In the genomic region with DNA sequence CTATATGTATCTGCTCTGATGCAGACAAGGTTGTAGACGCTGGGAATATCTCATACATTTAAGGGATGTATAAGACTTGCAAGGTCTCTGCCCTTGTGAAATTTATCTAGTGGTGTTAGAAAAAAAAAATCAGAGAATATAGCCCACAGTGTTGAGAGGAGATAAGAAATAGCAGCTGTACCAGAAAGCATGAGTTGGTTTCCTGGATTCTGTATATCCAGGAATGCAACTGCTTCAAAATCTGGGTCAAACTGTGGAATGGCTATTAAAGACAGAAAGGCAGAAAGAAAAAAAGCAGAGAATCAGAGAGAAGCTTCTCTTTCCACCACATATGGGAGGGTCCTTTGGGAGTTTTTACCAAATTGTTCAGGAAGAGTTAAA, we compare ENCODE assay signal across 1 cellular context.
TF ChIP-seq lines count a peak whose summit lies in the region.

No MANE protein-coding gene starts in this region.

TF ChIP-seq in liver, 16 proteins besides CTCF, POLR2A, EP300 and RAD21 (continued from another document):
- TF ChIP-seq, protein P1, sequence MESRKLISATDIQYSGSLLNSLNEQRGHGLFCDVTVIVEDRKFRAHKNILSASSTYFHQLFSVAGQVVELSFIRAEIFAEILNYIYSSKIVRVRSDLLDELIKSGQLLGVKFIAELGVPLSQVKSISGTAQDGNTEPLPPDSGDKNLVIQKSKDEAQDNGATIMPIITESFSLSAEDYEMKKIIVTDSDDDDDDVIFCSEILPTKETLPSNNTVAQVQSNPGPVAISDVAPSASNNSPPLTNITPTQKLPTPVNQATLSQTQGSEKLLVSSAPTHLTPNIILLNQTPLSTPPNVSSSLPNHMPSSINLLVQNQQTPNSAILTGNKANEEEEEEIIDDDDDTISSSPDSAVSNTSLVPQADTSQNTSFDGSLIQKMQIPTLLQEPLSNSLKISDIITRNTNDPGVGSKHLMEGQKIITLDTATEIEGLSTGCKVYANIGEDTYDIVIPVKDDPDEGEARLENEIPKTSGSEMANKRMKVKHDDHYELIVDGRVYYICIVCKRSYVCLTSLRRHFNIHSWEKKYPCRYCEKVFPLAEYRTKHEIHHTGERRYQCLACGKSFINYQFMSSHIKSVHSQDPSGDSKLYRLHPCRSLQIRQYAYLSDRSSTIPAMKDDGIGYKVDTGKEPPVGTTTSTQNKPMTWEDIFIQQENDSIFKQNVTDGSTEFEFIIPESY (IDR thresholded peaks at IDR 0.05), result no peak
- no peak for TF ChIP-seq HNF4A (conservative IDR thresholded peaks at IDR 0.05)
- no peak for TF ChIP-seq NR2F2 (IDR thresholded peaks at IDR 0.05)
- no peak for TF ChIP-seq EGR1 (IDR thresholded peaks at IDR 0.05; ENCODE audit: low read depth in 2 of 2)
- TF ChIP-seq HNF4G (IDR thresholded peaks at IDR 0.05), result no peak
